Comparison of ENCODE assay signal across 8 cellular contexts in genomic region chr11:13338437-13339069, GRCh38.
DNase-seq lines count a peak whose midpoint lies in the region; ATAC-seq lines count a peak whose summit lies in the region.

No MANE protein-coding gene starts in this region.

- ATAC-seq in activated T-helper 17 cell treated with anti-CD3 and anti-CD28 coated beads, Interleukin-2, amount 50 U/mL, for 72 hours (replicated peaks) = peak; percentile 63
- ATAC-seq in HG02938 (IDR thresholded peaks at IDR 0.05; ENCODE audit: unreplicated experiment) = no peak
- no peak for ATAC-seq in HG03457 (IDR thresholded peaks at IDR 0.05; ENCODE audit: unreplicated experiment)

- peaks cover 21% of the 10 kb centered on the region for H3K36me3 Mint-ChIP-seq in activated T-helper 17 cell treated with anti-CD3 and anti-CD28 coated beads, Interleukin-2, amount 50 U/mL, for 72 hours (ENCODE audit: low read depth)

- peak; percentile 18 for DNase-seq in stimulated activated CD4-positive, alpha-beta T cell treated with anti-CD3 and anti-CD28 coated beads, Interleukin-4, amount 100 ng/mL, for 24 hours
- DNase-seq in stimulated activated CD4-positive, alpha-beta T cell treated with anti-CD3 and anti-CD28 coated beads, Interleukin-2, amount 100 ng/mL, for 24 hours = no peak
- DNase-seq in kidney tubule cell (ENCODE audit: low spot score) (peak; percentile 79), NAMALWA (ENCODE audit: low spot score) (no peak), medulla oblongata (ENCODE audit: extremely low spot score) (no peak)

- H3K27ac Mint-ChIP-seq in activated T-helper 17 cell treated with anti-CD3 and anti-CD28 coated beads, Interleukin-2, amount 50 U/mL, for 72 hours = peak overlapping the region; percentile 86

- peak overlapping the region; percentile 75 for H3K4me3 Mint-ChIP-seq in activated T-helper 17 cell treated with anti-CD3 and anti-CD28 coated beads, Interleukin-2, amount 50 U/mL, for 72 hours

- peaks cover 50% of the 10 kb centered on the region for H3K4me1 Mint-ChIP-seq in activated T-helper 17 cell treated with anti-CD3 and anti-CD28 coated beads, Interleukin-2, amount 50 U/mL, for 72 hours

- H3K27me3 Mint-ChIP-seq in activated T-helper 17 cell treated with anti-CD3 and anti-CD28 coated beads, Interleukin-2, amount 50 U/mL, for 72 hours = no peaks in the 10 kb centered on the region

- H3K9me3 Mint-ChIP-seq in activated T-helper 17 cell treated with anti-CD3 and anti-CD28 coated beads, Interleukin-2, amount 50 U/mL, for 72 hours = no peaks in the 10 kb centered on the region

Comparison
In these comparisons a context has a peak if more than half of its experiments do, and no peak if none do; other contexts are left out.
1. DNase-seq: peak in stimulated activated CD4-positive, alpha-beta T cell treated with anti-CD3 and anti-CD28 coated beads, Interleukin-4, amount 100 ng/mL, for 24 hours (single experiment) and kidney tubule cell (single experiment); none in stimulated activated CD4-positive, alpha-beta T cell treated with anti-CD3 and anti-CD28 coated beads, Interleukin-2, amount 100 ng/mL, for 24 hours (0 of 2), NAMALWA (single experiment) and medulla oblongata (single experiment).